Comparison of ENCODE assay signal across 13 cellular contexts in the genomic region with DNA sequence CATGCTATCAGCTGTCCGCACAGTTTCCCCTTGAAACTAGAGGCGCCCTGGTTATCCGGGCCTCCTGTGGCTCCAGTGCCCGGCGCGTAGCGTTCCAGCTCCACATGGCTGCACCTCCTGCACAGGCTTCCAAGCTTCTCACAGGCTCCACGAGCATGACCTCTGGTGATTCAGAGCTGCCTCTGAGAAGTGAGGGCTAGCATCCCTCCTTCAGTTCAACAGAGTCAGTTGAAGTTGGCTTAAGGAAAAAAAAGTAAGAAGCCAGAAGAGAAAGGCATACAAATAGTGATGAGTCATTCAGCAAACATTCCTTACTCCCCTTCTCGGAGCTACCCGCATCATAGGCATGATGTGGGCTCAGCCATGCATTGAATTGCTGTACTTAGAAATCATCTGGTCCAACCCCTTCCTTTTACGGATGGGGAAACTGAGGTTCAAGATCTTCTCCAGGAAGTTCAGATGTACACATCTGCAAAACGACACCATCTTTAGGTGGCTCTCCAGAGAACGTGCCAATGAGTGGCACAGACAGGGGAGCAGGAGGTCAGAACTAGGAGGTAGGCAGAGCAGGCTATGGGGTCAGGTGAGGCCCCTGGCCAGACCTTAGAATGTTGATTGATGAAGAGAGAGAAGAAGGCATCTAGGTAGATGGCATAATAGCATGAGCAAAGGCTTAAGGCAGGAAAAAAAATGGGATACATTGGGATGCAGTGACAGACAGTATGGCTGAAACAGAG.
DNase-seq lines count a peak whose midpoint lies in the region; ATAC-seq, FAIRE-seq and TF ChIP-seq lines count a peak whose summit lies in the region.
"Had no signal": no experiment of that assay in that cellular context is flagged by ENCODE, and none has a peak within 500 bp of the region (broad histone marks: within the 10 kb centered on the region; RNA-seq: fewer than 3 reads in every experiment).

No MANE protein-coding gene starts in this region.

- H3K27ac ChIP-seq in K562 (ENCODE audit: extremely low read depth, low read depth, low read length) (no peak overlapping the region), kidney (ENCODE audit: low read depth in 2 of 2, low read length in 2 of 2) (no peak overlapping the region)
- H3K27ac ChIP-seq: upper lobe of right lung had no signal

- intact Hi-C loops in K562 (cut with micrococcal nuclease) (no loop called here), kidney (cut with DNase I) (no loop called here)

- DNase-seq in AG04449 (ENCODE audit: low read depth, low spot score): peak; percentile 65
- DNase-seq in HPDE6-E6E7 (ENCODE audit: extremely low spot score): peak; percentile 12
- DNase-seq in K562 (ENCODE audit: extremely low read depth in 1 of 4, low spot score in 3 of 4): no peak
- DNase-seq in kidney: peak; percentile 85
- DNase-seq in NCI-H2029 (lab: John Stamatoyannopoulos, UW): no peak
- DNase-seq in stimulated activated effector memory CD8-positive, alpha-beta T cell treated with anti-CD3 and anti-CD28 coated beads, Interleukin-12 subunit alpha, Interleukin-12 subunit beta, amount 100 ng/mL, for 72 hours (ENCODE audit: low spot score in 2 of 2): no peak
- DNase-seq in NCI-H1694 treated with DMSO at 0.1 percent for 48 hours (lab: John Stamatoyannopoulos, UW): no peak
- no peak for DNase-seq in NK-92 (lab: John Stamatoyannopoulos, UW; ENCODE audit: unreplicated experiment)
- DNase-seq: activated CD8-positive, alpha-beta memory T cell treated with anti-CD3 and anti-CD28 coated beads, Interleukin-2, amount 10 ng/mL, durations not matched to agents 7 days and 5 days; CD4-positive, CD25-positive, alpha-beta regulatory T cell; SHP77 treated with DMSO at 0.1 percent for 48 hours; upper lobe of right lung had no signal

- H3K4me2 ChIP-seq in K562 (ENCODE audit: insufficient read depth, low read length): no peak overlapping the region

- CTCF ChIA-PET in AG04449 (lab: Yijun Ruan, JAX) (interaction anchor here (1.0 to 1.1 kb wide), 3 partner anchors 296 to 387 kb away, joined by 3 read pairs; a partner anchor contains a TSS), K562 (lab: Yijun Ruan, JAX; ENCODE audit: low intra/inter-chr PET ratio) (no interaction called here)

- POLR2A ChIA-PET in AG04449 (lab: Yijun Ruan, JAX): no interaction called here
- POLR2A ChIA-PET in K562 (lab: Yijun Ruan, JAX): no interaction called here

- H3K9ac ChIP-seq in K562 (ENCODE audit: insufficient read depth in 1 of 2, low read depth in 2 of 2, low read length in 2 of 2): no peak overlapping the region
- no peak overlapping the region for H3K9ac ChIP-seq in kidney (ENCODE audit: low read length in 2 of 2)

- no peaks in the 10 kb centered on the region for H3K9me3 Mint-ChIP-seq in stimulated activated effector memory CD8-positive, alpha-beta T cell treated with anti-CD3 and anti-CD28 coated beads, Interleukin-12 subunit alpha, Interleukin-12 subunit beta, amount 100 ng/mL, for 72 hours
- H3K9me3 Mint-ChIP-seq: memory B cell had no signal

- no peak overlapping the region for H2AFZ ChIP-seq in K562 (ENCODE audit: low read depth, low read length)

- no peak for TF ChIP-seq EP300 in K562 (IDR thresholded peaks at IDR 0.05; ENCODE audit: low read length)

- no peak for ATAC-seq in K562
- ATAC-seq in stimulated activated effector memory CD8-positive, alpha-beta T cell treated with anti-CD3 and anti-CD28 coated beads, Interleukin-12 subunit alpha, Interleukin-12 subunit beta, amount 100 ng/mL, for 72 hours: no peak
- ATAC-seq: activated CD8-positive, alpha-beta memory T cell treated with anti-CD3 and anti-CD28 coated beads, Interleukin-2, amount 10 ng/mL, durations not matched to agents 7 days and 5 days; upper lobe of right lung had no signal

- H3K9me3 ChIP-seq in K562 (replicated peaks; ENCODE audit: control insufficient read depth, insufficient read depth, low read depth, low read length) (no peaks in the 10 kb centered on the region), kidney (ENCODE audit: control insufficient read depth in 1 of 2, low read length in 2 of 2) (no peaks in the 10 kb centered on the region)
- H3K9me3 ChIP-seq: upper lobe of right lung had no signal

- no peak for TF ChIP-seq POLR2A in K562 (conservative IDR thresholded peaks at IDR 0.05)

- in situ Hi-C loops in K562 (cut with MboI): no loop called here

- no peak overlapping the region for H3K27ac Mint-ChIP-seq in stimulated activated effector memory CD8-positive, alpha-beta T cell treated with anti-CD3 and anti-CD28 coated beads, Interleukin-12 subunit alpha, Interleukin-12 subunit beta, amount 100 ng/mL, for 72 hours
- H3K27ac Mint-ChIP-seq: activated CD8-positive, alpha-beta memory T cell treated with anti-CD3 and anti-CD28 coated beads, Interleukin-2, amount 10 ng/mL, durations not matched to agents 7 days and 5 days; memory B cell had no signal

- peaks cover under 1% of the 10 kb centered on the region for H3K4me1 Mint-ChIP-seq in stimulated activated effector memory CD8-positive, alpha-beta T cell treated with anti-CD3 and anti-CD28 coated beads, Interleukin-12 subunit alpha, Interleukin-12 subunit beta, amount 100 ng/mL, for 72 hours
- H3K4me1 Mint-ChIP-seq: CD4-positive, CD25-positive, alpha-beta regulatory T cell; memory B cell had no signal

- WGBS in K562 (ENCODE audit: insufficient coverage, low coverage, missing lambda C conversion rate): 1% methylated on average over 13 of the region's 13 CpGs

- no peak overlapping the region for H3K4me3 Mint-ChIP-seq in stimulated activated effector memory CD8-positive, alpha-beta T cell treated with anti-CD3 and anti-CD28 coated beads, Interleukin-12 subunit alpha, Interleukin-12 subunit beta, amount 100 ng/mL, for 72 hours
- H3K4me3 Mint-ChIP-seq: activated CD8-positive, alpha-beta memory T cell treated with anti-CD3 and anti-CD28 coated beads, Interleukin-2, amount 10 ng/mL, durations not matched to agents 7 days and 5 days; CD4-positive, CD25-positive, alpha-beta regulatory T cell; memory B cell had no signal

- peaks cover 4% of the 10 kb centered on the region; the same call in 1 of the 2 replicates for H4K20me1 ChIP-seq in K562 (replicated peaks; ENCODE audit: control insufficient read depth, insufficient read depth, low read length)

- FAIRE-seq in K562 (lab: Jason Lieb, UNC) (no peak), kidney (lab: Jason Lieb, UNC) (no peak)

- TF ChIP-seq CTCF in AG04449 (IDR thresholded peaks at IDR 0.05; ENCODE audit: insufficient read depth, low read length, missing control alignments) (no peak), K562 (IDR thresholded peaks at IDR 0.05 in 2 of 3, conservative IDR thresholded peaks at IDR 0.05 in 1 of 3; ENCODE audit: insufficient read depth in 2 of 3, low read depth in 1 of 3, low read length in 3 of 3) (no peak), kidney (IDR thresholded peaks at IDR 0.05; ENCODE audit: borderline replicate concordance, extremely low read depth, insufficient read depth) (no peak)

- no peak for TF ChIP-seq RAD21 in K562 (CRISPR knock-in tag; conservative IDR thresholded peaks at IDR 0.05 in 1 of 2, IDR thresholded peaks at IDR 0.05 in 1 of 2)

- H3K36me3 ChIP-seq in K562 (ENCODE audit: control insufficient read depth, insufficient read depth, low read length): no peaks in the 10 kb centered on the region
- no peaks in the 10 kb centered on the region for H3K36me3 ChIP-seq in kidney (ENCODE audit: control insufficient read depth in 1 of 2, insufficient read depth in 2 of 2, low read length in 2 of 2)
- H3K36me3 ChIP-seq: upper lobe of right lung had no signal

- no peak overlapping the region for H3K4me3 ChIP-seq in AG04449 (ENCODE audit: low read depth, low read length)
- no peak overlapping the region for H3K4me3 ChIP-seq in K562
- H3K4me3 ChIP-seq in kidney (ENCODE audit: low read length in 2 of 2): no peak overlapping the region
- H3K4me3 ChIP-seq: upper lobe of right lung had no signal

- no peaks in the 10 kb centered on the region for H3K79me2 ChIP-seq in K562 (ENCODE audit: control insufficient read depth, insufficient read depth, low read length)

- H3K36me3 Mint-ChIP-seq in stimulated activated effector memory CD8-positive, alpha-beta T cell treated with anti-CD3 and anti-CD28 coated beads, Interleukin-12 subunit alpha, Interleukin-12 subunit beta, amount 100 ng/mL, for 72 hours: no peaks in the 10 kb centered on the region
- H3K36me3 Mint-ChIP-seq: activated CD8-positive, alpha-beta memory T cell treated with anti-CD3 and anti-CD28 coated beads, Interleukin-2, amount 10 ng/mL, durations not matched to agents 7 days and 5 days; CD4-positive, CD25-positive, alpha-beta regulatory T cell; memory B cell had no signal

- no peaks in the 10 kb centered on the region for H3K4me1 ChIP-seq in K562 (replicated peaks in 1 of 2; ENCODE audit: control insufficient read depth in 2 of 2, insufficient read depth in 2 of 2, low read length in 2 of 2)
- no peaks in the 10 kb centered on the region for H3K4me1 ChIP-seq in kidney (ENCODE audit: control insufficient read depth in 1 of 2, insufficient read depth in 1 of 2, low read depth in 1 of 2, low read length in 2 of 2)
- H3K4me1 ChIP-seq: upper lobe of right lung had no signal

- H3K9me1 ChIP-seq in K562 (ENCODE audit: control insufficient read depth, insufficient read depth, low read length): peaks cover 2% of the 10 kb centered on the region

- no TSS peak for BruUV-seq in K562 (replicated peaks; lab: Mats Ljungman, UMichigan)

- H3K27me3 ChIP-seq in K562 (ENCODE audit: control insufficient read depth in 2 of 2, insufficient read depth in 2 of 2, low read length in 2 of 2): peaks cover 0 to 18% of the 10 kb centered on the region in 2 experiments; a peak in 2 of 5 replicates

TF ChIP-seq in K562, 482 proteins besides CTCF, POLR2A, EP300 and RAD21 (continues in another document):
- TF ChIP-seq NBN (IDR thresholded peaks at IDR 0.05; ENCODE audit: low read depth): no peak
- TF ChIP-seq TRIM24 (IDR thresholded peaks at IDR 0.05): no peak
- TF ChIP-seq ZNF143 (CRISPR knock-in tag; IDR thresholded peaks at IDR 0.05): no peak
- no peak for TF ChIP-seq ZBTB8A (IDR thresholded peaks at IDR 0.05; ENCODE audit: partially characterized antibody)
- peak; percentile 59 for TF ChIP-seq C11orf30 (IDR thresholded peaks at IDR 0.05; ENCODE audit: low read depth)
- no peak for TF ChIP-seq ZNF444 (CRISPR knock-in tag; IDR thresholded peaks at IDR 0.05)
- no peak for TF ChIP-seq JUND (IDR thresholded peaks at IDR 0.05; ENCODE audit: borderline replicate concordance, low read depth, low read length)
- TF ChIP-seq JUND (tag; IDR thresholded peaks at IDR 0.05; ENCODE audit: borderline replicate concordance, low read depth, low read length): no peak
- TF ChIP-seq SLC30A9 (CRISPR knock-in tag; IDR thresholded peaks at IDR 0.05): no peak
- peak; percentile 47 for TF ChIP-seq ZNF316 (IDR thresholded peaks at IDR 0.05)
- no peak for TF ChIP-seq CAMTA2 (CRISPR knock-in tag; conservative IDR thresholded peaks at IDR 0.05)
- TF ChIP-seq MAFK (IDR thresholded peaks at IDR 0.05; ENCODE audit: low read length): peak; percentile 39; the same call in 1 of the 2 replicates
- TF ChIP-seq NCOA6 (IDR thresholded peaks at IDR 0.05): no peak
- TF ChIP-seq SOX6 (IDR thresholded peaks at IDR 0.05): no peak

Comparison
In these comparisons a context has a peak if more than half of its experiments do, and no peak if none do; other contexts are left out.
1. DNase-seq: peak in AG04449 (single experiment), HPDE6-E6E7 (single experiment) and kidney (single experiment); none in K562 (0 of 4), NCI-H2029 (single experiment), stimulated activated effector memory CD8-positive, alpha-beta T cell treated with anti-CD3 and anti-CD28 coated beads, Interleukin-12 subunit alpha, Interleukin-12 subunit beta, amount 100 ng/mL, for 72 hours (0 of 2), NCI-H1694 treated with DMSO at 0.1 percent for 48 hours (single experiment) and NK-92 (single experiment).